In the genomic region with DNA sequence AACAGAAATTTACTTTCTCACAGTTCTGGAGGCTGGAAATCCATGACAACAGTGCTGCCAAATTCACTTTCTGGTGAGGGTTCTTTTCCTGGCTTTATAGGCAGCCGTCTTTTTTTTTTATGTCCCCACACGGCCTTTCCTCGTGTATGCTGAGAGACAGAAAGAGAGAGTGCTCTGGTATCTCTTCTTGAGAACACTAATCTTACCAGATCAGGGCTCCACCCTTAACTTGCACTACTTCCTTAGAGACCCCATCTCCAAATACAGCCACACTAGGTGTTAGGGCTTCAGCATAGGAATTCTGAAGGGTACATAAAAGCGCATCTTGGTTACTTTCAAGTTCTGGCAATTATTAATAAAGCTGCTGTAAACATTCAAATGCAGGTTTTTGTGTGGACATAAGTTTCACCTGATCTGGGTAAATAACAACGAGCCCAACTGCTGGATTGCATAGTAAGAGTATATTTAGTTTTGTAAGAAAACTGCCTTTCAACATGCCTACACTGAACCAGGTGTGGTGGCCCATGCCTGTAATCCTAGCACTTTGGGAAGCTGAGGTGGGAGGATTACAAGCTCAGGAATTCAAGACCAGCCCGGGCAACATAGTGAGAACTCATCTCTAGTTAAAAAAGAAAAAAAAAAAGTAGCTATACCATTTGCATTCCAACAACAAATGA, we compare ENCODE assay signal across 1 cellular context.
TF ChIP-seq lines count a peak whose summit lies in the region.

No MANE protein-coding gene starts in this region.

TF ChIP-seq in HepG2, 621 proteins besides CTCF, POLR2A, EP300 and RAD21 (continued from another document and continues in another):
- TF ChIP-seq, protein P1, sequence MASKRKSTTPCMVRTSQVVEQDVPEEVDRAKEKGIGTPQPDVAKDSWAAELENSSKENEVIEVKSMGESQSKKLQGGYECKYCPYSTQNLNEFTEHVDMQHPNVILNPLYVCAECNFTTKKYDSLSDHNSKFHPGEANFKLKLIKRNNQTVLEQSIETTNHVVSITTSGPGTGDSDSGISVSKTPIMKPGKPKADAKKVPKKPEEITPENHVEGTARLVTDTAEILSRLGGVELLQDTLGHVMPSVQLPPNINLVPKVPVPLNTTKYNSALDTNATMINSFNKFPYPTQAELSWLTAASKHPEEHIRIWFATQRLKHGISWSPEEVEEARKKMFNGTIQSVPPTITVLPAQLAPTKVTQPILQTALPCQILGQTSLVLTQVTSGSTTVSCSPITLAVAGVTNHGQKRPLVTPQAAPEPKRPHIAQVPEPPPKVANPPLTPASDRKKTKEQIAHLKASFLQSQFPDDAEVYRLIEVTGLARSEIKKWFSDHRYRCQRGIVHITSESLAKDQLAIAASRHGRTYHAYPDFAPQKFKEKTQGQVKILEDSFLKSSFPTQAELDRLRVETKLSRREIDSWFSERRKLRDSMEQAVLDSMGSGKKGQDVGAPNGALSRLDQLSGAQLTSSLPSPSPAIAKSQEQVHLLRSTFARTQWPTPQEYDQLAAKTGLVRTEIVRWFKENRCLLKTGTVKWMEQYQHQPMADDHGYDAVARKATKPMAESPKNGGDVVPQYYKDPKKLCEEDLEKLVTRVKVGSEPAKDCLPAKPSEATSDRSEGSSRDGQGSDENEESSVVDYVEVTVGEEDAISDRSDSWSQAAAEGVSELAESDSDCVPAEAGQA (IDR thresholded peaks at IDR 0.05; ENCODE audit: low read depth): no peak
- TF ChIP-seq, protein P1 (CRISPR knock-in tag; IDR thresholded peaks at IDR 0.05; ENCODE audit: borderline replicate concordance): no peak
- TF ChIP-seq RXRB (CRISPR knock-in tag; IDR thresholded peaks at IDR 0.05; ENCODE audit: borderline replicate concordance): 0 out of 2 replicates have a peak, but pooled peaks have one; percentile 21
- TF ChIP-seq FOSL2 (CRISPR knock-in tag; IDR thresholded peaks at IDR 0.05): peak; percentile 59
- no peak for TF ChIP-seq ZSCAN12 (CRISPR knock-in tag; IDR thresholded peaks at IDR 0.05)
- no peak for TF ChIP-seq PCBP1 (IDR thresholded peaks at IDR 0.05; ENCODE audit: borderline replicate concordance, low read depth, low read length)
- no peak for TF ChIP-seq PRPF4 (IDR thresholded peaks at IDR 0.05; ENCODE audit: low read depth, low read length, poor library complexity, severe bottlenecking)
- 0 out of 2 replicates have a peak, but pooled peaks have one; percentile 27 for TF ChIP-seq PHF21A (CRISPR knock-in tag; IDR thresholded peaks at IDR 0.05)
- TF ChIP-seq NR2F2 (IDR thresholded peaks at IDR 0.05; ENCODE audit: borderline replicate concordance, low read depth): 0 out of 2 replicates have a peak, but pooled peaks have one; percentile 26
- TF ChIP-seq ZNF34 (CRISPR knock-in tag; IDR thresholded peaks at IDR 0.05; ENCODE audit: borderline replicate concordance): 0 out of 2 replicates have a peak, but pooled peaks have one; percentile 55
- TF ChIP-seq, protein P2, sequence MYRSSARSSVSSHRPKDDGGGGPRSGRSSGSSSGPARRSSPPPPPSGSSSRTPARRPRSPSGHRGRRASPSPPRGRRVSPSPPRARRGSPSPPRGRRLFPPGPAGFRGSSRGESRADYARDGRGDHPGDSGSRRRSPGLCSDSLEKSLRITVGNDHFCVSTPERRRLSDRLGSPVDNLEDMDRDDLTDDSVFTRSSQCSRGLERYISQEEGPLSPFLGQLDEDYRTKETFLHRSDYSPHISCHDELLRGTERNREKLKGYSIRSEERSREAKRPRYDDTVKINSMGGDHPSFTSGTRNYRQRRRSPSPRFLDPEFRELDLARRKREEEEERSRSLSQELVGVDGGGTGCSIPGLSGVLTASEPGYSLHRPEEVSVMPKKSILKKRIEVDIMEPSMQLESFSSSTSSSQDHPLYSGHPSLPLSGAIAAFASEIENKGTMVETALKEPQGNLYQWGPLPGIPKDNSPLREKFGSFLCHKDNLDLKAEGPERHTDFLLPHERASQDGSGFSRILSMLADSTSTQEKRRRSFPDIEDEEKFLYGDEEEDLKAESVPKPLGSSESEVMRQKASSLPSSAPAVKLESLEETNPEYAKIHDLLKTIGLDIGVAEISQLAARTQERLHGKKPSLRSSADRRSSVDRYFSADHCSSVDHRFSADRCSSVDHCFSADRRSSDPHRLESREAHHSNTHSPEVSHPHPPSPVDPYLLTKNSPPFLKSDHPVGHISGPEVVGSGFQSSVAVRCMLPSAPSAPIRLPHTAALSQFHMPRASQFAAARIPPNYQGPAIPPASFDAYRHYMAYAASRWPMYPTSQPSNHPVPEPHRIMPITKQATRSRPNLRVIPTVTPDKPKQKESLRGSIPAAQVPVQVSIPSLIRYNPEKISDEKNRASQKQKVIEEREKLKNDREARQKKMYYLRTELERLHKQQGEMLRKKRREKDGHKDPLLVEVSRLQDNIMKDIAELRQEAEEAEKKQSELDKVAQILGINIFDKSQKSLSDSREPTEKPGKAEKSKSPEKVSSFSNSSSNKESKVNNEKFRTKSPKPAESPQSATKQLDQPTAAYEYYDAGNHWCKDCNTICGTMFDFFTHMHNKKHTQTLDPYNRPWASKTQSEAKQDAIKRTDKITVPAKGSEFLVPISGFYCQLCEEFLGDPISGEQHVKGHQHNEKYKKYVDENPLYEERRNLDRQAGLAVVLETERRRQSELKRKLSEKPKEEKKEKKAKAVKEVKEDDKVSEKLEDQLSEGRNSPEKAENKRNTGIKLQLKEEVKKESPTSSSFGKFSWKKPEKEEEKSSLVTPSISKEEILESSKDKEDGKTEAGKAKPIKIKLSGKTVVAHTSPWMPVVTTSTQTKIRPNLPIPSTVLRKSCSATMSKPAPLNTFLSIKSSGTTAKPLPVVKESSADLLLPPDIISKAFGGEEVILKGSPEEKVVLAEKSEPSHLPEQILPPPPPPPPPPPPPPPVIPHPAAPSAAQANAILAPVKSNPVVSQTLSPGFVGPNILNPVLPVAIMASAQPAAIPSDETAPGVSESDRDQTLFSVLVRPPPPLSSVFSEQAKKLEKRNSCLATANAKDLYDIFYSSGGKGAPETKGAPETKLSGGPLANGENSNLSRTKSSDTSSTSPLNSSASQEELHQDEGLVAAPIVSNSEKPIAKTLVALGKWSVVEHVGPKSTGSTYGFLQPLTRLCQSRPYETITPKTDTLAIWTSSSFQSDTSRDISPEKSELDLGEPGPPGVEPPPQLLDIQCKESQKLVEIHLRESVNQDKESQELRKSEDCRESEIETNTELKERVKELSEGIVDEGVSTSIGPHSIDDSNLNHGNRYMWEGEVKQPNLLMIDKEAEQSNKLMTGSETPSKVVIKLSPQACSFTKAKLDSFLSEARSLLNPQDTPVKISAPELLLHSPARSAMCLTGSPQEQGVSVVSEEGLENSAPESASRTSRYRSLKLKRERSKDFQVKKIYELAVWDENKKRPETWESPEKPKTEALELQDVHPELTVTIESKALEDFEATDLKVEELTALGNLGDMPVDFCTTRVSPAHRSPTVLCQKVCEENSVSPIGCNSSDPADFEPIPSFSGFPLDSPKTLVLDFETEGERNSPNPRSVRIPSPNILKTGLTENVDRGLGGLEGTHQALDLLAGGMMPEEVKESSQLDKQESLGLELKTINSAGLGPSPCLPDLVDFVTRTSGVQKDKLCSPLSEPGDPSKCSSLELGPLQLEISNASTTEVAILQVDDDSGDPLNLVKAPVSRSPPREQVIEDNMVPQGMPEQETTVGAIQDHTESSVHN (CRISPR knock-in tag; IDR thresholded peaks at IDR 0.05): no peak
- TF ChIP-seq, protein P3, sequence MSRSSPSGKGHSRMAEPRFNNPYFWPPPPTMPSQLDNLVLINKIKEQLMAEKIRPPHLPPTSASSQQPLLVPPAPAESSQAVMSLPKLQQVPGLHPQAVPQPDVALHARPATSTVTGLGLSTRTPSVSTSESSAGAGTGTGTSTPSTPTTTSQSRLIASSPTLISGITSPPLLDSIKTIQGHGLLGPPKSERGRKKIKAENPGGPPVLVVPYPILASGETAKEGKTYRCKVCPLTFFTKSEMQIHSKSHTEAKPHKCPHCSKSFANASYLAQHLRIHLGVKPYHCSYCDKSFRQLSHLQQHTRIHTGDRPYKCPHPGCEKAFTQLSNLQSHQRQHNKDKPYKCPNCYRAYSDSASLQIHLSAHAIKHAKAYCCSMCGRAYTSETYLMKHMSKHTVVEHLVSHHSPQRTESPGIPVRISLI (CRISPR knock-in tag; IDR thresholded peaks at IDR 0.05; ENCODE audit: borderline replicate concordance): 0 out of 2 replicates have a peak, but pooled peaks have one; percentile 23
- peak; percentile 45 for TF ChIP-seq CEBPG (CRISPR knock-in tag; IDR thresholded peaks at IDR 0.05)
- TF ChIP-seq, protein P4, sequence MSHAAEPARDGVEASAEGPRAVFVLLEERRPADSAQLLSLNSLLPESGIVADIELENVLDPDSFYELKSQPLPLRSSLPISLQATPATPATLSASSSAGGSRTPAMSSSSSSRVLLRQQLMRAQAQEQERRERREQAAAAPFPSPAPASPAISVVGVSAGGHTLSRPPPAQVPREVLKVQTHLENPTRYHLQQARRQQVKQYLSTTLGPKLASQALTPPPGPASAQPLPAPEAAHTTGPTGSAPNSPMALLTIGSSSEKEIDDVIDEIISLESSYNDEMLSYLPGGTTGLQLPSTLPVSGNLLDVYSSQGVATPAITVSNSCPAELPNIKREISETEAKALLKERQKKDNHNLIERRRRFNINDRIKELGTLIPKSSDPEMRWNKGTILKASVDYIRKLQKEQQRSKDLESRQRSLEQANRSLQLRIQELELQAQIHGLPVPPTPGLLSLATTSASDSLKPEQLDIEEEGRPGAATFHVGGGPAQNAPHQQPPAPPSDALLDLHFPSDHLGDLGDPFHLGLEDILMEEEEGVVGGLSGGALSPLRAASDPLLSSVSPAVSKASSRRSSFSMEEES (CRISPR knock-in tag; IDR thresholded peaks at IDR 0.05): peak; percentile 63; the same call in 1 of the 2 replicates
- no peak for TF ChIP-seq SOX6 (IDR thresholded peaks at IDR 0.05)
- peak; percentile 46; the same call in 1 of the 2 replicates for TF ChIP-seq SOX6 (CRISPR knock-in tag; IDR thresholded peaks at IDR 0.05)
- no peak for TF ChIP-seq IRF2 (CRISPR knock-in tag; IDR thresholded peaks at IDR 0.05)
- no peak for TF ChIP-seq ZNF430 (CRISPR knock-in tag; IDR thresholded peaks at IDR 0.05)
- TF ChIP-seq ZNF775 (CRISPR knock-in tag; IDR thresholded peaks at IDR 0.05; ENCODE audit: borderline replicate concordance): no peak
- TF ChIP-seq ZNF749 (CRISPR knock-in tag; IDR thresholded peaks at IDR 0.05; ENCODE audit: borderline replicate concordance): no peak
- TF ChIP-seq, protein P5, sequence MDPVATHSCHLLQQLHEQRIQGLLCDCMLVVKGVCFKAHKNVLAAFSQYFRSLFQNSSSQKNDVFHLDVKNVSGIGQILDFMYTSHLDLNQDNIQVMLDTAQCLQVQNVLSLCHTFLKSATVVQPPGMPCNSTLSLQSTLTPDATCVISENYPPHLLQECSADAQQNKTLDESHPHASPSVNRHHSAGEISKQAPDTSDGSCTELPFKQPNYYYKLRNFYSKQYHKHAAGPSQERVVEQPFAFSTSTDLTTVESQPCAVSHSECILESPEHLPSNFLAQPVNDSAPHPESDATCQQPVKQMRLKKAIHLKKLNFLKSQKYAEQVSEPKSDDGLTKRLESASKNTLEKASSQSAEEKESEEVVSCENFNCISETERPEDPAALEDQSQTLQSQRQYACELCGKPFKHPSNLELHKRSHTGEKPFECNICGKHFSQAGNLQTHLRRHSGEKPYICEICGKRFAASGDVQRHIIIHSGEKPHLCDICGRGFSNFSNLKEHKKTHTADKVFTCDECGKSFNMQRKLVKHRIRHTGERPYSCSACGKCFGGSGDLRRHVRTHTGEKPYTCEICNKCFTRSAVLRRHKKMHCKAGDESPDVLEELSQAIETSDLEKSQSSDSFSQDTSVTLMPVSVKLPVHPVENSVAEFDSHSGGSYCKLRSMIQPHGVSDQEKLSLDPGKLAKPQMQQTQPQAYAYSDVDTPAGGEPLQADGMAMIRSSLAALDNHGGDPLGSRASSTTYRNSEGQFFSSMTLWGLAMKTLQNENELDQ (CRISPR knock-in tag; IDR thresholded peaks at IDR 0.05; ENCODE audit: borderline replicate concordance): no peak
- TF ChIP-seq, protein P6, sequence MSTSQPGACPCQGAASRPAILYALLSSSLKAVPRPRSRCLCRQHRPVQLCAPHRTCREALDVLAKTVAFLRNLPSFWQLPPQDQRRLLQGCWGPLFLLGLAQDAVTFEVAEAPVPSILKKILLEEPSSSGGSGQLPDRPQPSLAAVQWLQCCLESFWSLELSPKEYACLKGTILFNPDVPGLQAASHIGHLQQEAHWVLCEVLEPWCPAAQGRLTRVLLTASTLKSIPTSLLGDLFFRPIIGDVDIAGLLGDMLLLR (CRISPR knock-in tag; IDR thresholded peaks at IDR 0.05): no peak
- TF ChIP-seq ZNF224 (CRISPR knock-in tag; IDR thresholded peaks at IDR 0.05): no peak
- no peak for TF ChIP-seq ZNF615 (CRISPR knock-in tag; IDR thresholded peaks at IDR 0.05; ENCODE audit: borderline replicate concordance)
- TF ChIP-seq, protein P7, sequence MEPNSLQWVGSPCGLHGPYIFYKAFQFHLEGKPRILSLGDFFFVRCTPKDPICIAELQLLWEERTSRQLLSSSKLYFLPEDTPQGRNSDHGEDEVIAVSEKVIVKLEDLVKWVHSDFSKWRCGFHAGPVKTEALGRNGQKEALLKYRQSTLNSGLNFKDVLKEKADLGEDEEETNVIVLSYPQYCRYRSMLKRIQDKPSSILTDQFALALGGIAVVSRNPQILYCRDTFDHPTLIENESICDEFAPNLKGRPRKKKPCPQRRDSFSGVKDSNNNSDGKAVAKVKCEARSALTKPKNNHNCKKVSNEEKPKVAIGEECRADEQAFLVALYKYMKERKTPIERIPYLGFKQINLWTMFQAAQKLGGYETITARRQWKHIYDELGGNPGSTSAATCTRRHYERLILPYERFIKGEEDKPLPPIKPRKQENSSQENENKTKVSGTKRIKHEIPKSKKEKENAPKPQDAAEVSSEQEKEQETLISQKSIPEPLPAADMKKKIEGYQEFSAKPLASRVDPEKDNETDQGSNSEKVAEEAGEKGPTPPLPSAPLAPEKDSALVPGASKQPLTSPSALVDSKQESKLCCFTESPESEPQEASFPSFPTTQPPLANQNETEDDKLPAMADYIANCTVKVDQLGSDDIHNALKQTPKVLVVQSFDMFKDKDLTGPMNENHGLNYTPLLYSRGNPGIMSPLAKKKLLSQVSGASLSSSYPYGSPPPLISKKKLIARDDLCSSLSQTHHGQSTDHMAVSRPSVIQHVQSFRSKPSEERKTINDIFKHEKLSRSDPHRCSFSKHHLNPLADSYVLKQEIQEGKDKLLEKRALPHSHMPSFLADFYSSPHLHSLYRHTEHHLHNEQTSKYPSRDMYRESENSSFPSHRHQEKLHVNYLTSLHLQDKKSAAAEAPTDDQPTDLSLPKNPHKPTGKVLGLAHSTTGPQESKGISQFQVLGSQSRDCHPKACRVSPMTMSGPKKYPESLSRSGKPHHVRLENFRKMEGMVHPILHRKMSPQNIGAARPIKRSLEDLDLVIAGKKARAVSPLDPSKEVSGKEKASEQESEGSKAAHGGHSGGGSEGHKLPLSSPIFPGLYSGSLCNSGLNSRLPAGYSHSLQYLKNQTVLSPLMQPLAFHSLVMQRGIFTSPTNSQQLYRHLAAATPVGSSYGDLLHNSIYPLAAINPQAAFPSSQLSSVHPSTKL (CRISPR knock-in tag; IDR thresholded peaks at IDR 0.05): peak; percentile 81
- no peak for TF ChIP-seq ZNF296 (CRISPR knock-in tag; conservative IDR thresholded peaks at IDR 0.05)
